In the genomic region with DNA sequence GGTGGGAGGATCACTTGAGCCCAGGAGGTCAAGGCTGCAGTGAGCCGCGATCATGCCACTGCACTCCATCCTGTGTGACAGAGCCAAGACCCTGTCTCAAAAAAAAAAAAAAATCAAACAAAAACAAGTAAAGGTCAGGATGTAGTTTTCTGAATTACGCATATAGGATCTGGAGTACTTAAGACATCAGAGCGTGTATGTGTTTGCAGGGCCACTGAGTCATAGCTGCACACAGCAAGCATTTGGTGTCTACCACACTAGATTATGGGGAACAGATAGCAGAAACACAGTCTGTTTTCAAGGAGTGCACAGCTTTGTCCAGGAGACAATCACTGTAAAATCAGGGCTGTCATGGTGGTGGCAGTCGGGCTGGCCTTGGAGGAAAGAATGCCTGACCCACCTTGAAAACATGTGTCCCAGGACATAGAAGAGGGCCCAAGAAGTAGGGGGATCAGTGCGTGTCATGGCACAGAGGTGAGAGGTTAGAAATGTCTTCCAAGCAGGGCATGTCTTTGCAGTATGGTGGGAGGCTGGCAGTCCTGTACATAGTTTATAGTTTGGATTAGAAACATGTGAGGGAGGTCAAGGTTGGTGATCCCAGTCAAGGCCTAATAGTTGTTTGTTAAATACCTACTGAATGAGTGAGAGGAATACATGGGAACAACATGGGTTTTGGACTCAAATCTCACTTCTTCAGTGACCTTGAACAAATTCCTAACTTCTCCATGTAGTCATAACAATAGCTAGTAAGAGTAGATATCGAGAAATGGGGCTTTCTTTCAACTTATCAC, we compare ENCODE assay signal across 26 cellular contexts. TPM values are rescaled to one million over a fixed set of nuclear protein-coding genes. Genes with fewer than 3 reads are reported as not detected.
"Had no signal": no experiment of that assay in that cellular context is flagged by ENCODE, and none has a peak within 500 bp of the region (broad histone marks: within the 10 kb centered on the region; RNA-seq: fewer than 3 reads in every experiment).

No MANE protein-coding gene starts in this region.

- H3K36me3 ChIP-seq: colonic mucosa, heart left ventricle, neutrophil, right atrium auricular region, tibial artery, upper lobe of left lung, uterus had no signal

- H3K9me3 ChIP-seq: colonic mucosa, heart left ventricle, neutrophil, right atrium auricular region, tibial artery, upper lobe of left lung, uterus had no signal

- FAIRE-seq: frontal cortex, small intestine had no signal

- H3K4me1 ChIP-seq: colonic mucosa, right atrium auricular region, uterus had no signal

- H3K27ac Mint-ChIP-seq: naive thymus-derived CD4-positive, alpha-beta T cell; nephron progenitor cell had no signal

- H3K9me3 Mint-ChIP-seq: naive thymus-derived CD4-positive, alpha-beta T cell; nephron progenitor cell had no signal

- H3K27me3 ChIP-seq: colonic mucosa, heart left ventricle, neutrophil, right atrium auricular region, tibial artery, upper lobe of left lung, uterus had no signal

- H3K4me3 ChIP-seq: colonic mucosa, heart left ventricle, right atrium auricular region, tibial artery, upper lobe of left lung, uterus had no signal

- ATAC-seq: heart left ventricle; naive thymus-derived CD4-positive, alpha-beta T cell; stimulated activated naive CD8-positive, alpha-beta T cell treated with anti-CD3 and anti-CD28 coated beads, Interleukin-15, Interleukin-2, amounts not matched to agents 100 U/mL and 50 U/mL, for 24 hours had no signal

- H3K27ac ChIP-seq: colonic mucosa, heart left ventricle, neutrophil, right atrium auricular region, tibial artery, upper lobe of left lung, uterus had no signal

- DNase-seq: colonic mucosa; dermis blood vessel endothelial cell; erythroblast; heart left ventricle; hippocampal formation; kidney glomerular epithelial cell; naive thymus-derived CD4-positive, alpha-beta T cell; nephron progenitor cell; small intestine; stimulated activated CD4-positive, alpha-beta T cell treated with anti-CD3 and anti-CD28 coated beads, Interleukin-2, amount 100 ng/mL, for 48 hours; stimulated activated naive CD8-positive, alpha-beta T cell treated with anti-CD3 and anti-CD28 coated beads, Interleukin-15, Interleukin-2, amounts not matched to agents 100 U/mL and 50 U/mL, for 24 hours; tibial artery; upper lobe of left lung; uterus had no signal

- H3K4me3 Mint-ChIP-seq: naive thymus-derived CD4-positive, alpha-beta T cell; nephron progenitor cell had no signal

- H3K4me1 Mint-ChIP-seq: nephron progenitor cell had no signal

- H3K27me3 Mint-ChIP-seq: naive thymus-derived CD4-positive, alpha-beta T cell had no signal

RNA-seq across cellular contexts. Expression of gene C12orf71, which starts 23.6 kb away (rescaled TPM):
- total RNA-seq: colonic mucosa; dermis blood vessel endothelial cell; fibroblast of lung; frontal cortex; glomerular endothelial cell; heart left ventricle; liver; lung microvascular endothelial cell; mesenteric fat pad; mononuclear cell; naive thymus-derived CD4-positive, alpha-beta T cell; osteocyte; posterior vena cava; right atrium auricular region; temporal lobe; upper lobe of left lung; uterus had no signal
